Comparison of ENCODE assay signal across 8 cellular contexts in the genomic region with DNA sequence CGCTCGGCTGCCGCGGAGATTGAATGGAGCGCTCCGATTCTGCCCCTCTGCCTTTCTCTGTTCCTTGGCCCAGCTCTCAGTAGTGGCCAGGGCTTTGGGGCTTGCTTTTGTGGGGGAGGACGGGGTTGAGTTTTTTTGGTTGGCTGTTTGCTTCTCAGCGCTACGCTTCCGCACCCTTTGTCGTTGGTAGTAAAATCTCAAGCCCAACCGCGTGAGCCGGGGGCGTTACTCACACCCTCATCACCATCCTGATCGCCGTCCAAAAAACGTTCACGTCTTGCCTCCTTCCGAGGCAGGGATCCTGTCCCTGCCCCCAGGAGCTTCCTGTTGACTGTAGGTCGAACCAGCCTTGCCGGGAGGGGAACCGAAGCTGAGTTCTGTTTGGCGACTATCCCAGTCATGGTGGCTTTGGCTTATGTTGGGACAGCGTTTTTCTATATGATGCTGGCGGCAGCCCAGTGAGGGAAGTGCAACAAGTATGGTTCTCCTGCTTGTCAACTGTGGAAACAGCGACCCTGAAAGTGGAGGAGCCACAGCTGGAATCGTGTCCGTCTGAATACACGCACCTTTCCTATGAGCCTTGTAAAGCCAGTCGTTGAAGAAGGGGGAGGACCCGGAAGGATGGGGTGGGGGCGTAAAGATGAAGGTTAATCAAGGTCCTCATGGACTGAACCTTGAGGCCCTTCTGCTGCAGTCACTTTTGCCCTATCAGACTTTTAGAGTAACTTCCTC. TPM values are rescaled to one million over a fixed set of nuclear protein-coding genes. Genes with fewer than 3 reads are reported as not detected.
DNase-seq lines count a peak whose midpoint lies in the region; ATAC-seq and TF ChIP-seq lines count a peak whose summit lies in the region.

No MANE protein-coding gene starts in this region.

- peaks cover 8% of the 10 kb centered on the region for H3K36me3 Mint-ChIP-seq in endothelial cell (ENCODE audit: low read depth, unreplicated experiment)

- peaks cover 13% of the 10 kb centered on the region for H3K4me1 ChIP-seq in mucosa of descending colon (ENCODE audit: low read depth)

- H3K36me3 ChIP-seq in mucosa of descending colon (ENCODE audit: low read depth) = no peaks in the 10 kb centered on the region

- peak overlapping the region; percentile 77 for H3K4me3 ChIP-seq in mucosa of descending colon

- ATAC-seq in HG02973 (IDR thresholded peaks at IDR 0.05; ENCODE audit: unreplicated experiment) (peak; percentile 36), mucosa of descending colon (peak; percentile 71)

- no peak for TF ChIP-seq CTCF in endothelial cell (IDR thresholded peaks at IDR 0.05; ENCODE audit: unreplicated experiment)
- TF ChIP-seq CTCF in mucosa of descending colon (IDR thresholded peaks at IDR 0.05) = no peak

- no peaks in the 10 kb centered on the region for H3K9me3 ChIP-seq in mucosa of descending colon

- intact Hi-C loops in mucosa of descending colon (cut with DNase I, micrococcal nuclease) = no loop called here

- peaks cover 23% of the 10 kb centered on the region for H3K27me3 Mint-ChIP-seq in endothelial cell (ENCODE audit: unreplicated experiment)

- peaks cover 66% of the 10 kb centered on the region for H3K4me1 Mint-ChIP-seq in endothelial cell (ENCODE audit: unreplicated experiment)

- peak overlapping the region; percentile 96 for H3K4me3 Mint-ChIP-seq in endothelial cell (ENCODE audit: unreplicated experiment)

- peak overlapping the region; percentile 100 for H3K27ac Mint-ChIP-seq in endothelial cell (ENCODE audit: unreplicated experiment)

- DNase-seq in NCI-H345 (lab: John Stamatoyannopoulos, UW) = peak; percentile 62
- DNase-seq in NCI-H345 treated with DMSO at 0.1 percent for 48 hours (lab: John Stamatoyannopoulos, UW; ENCODE audit: unreplicated experiment) = no peak
- peak; percentile 46 for DNase-seq in NCI-H774 (lab: John Stamatoyannopoulos, UW)
- peak; percentile 43 to 56 for DNase-seq in activated CD8-positive, alpha-beta memory T cell treated with anti-CD3 and anti-CD28 coated beads for 4 hours (ENCODE audit: low read depth in 2 of 2)
- DNase-seq in endothelial cell (ENCODE audit: low spot score) = peak; percentile 66
- peak; percentile 81 to 85 (median 82) for DNase-seq in mucosa of descending colon
- peak; percentile 51 for DNase-seq in stimulated activated CD8-positive, alpha-beta memory T cell treated with anti-CD3 and anti-CD28 coated beads, Interleukin-4, amount 100 ng/mL, for 24 hours (ENCODE audit: low read depth)

- no peaks in the 10 kb centered on the region for H3K9me3 Mint-ChIP-seq in endothelial cell (ENCODE audit: unreplicated experiment)

RNA-seq across cellular contexts. Expression of gene YES1, which starts 0.8 kb away (rescaled TPM):
- total RNA-seq in endothelial cell (ENCODE audit: unreplicated experiment) = 190 TPM
- total RNA-seq in mucosa of descending colon = 10 to 100 TPM; 48.2 to 63.2 (median 52.2) TPM
